8 cellular contexts compared by ENCODE assay signal in genomic region chr9:91089405-91090131, GRCh38.
A peak's percentile ranks its signal among the peaks of the same experiment; 100 is the strongest.
DNase-seq lines count a peak whose midpoint lies in the region; ATAC-seq and TF ChIP-seq lines count a peak whose summit lies in the region.

No MANE protein-coding gene starts in this region.

- H3K4me1 ChIP-seq in esophagus squamous epithelium, result no peaks in the 10 kb centered on the region

- no peaks in the 10 kb centered on the region for H3K27me3 ChIP-seq in esophagus squamous epithelium

- ATAC-seq in HG03571 (IDR thresholded peaks at IDR 0.05; ENCODE audit: unreplicated experiment), result no peak
- ATAC-seq in HG03139 (IDR thresholded peaks at IDR 0.05; ENCODE audit: unreplicated experiment), result no peak

- H3K36me3 ChIP-seq in esophagus squamous epithelium, result no peaks in the 10 kb centered on the region

- DNase-seq in A172 (ENCODE audit: low spot score) (peak; percentile 53), GM12864 (ENCODE audit: low read depth) (no peak), RKO (ENCODE audit: low spot score) (peak; percentile 25), esophagus squamous epithelium (lab: John Stamatoyannopoulos, UW) (no peak), pons (ENCODE audit: low spot score) (peak; percentile 33), NCI-H82 treated with DMSO at 0.1 percent for 48 hours (lab: John Stamatoyannopoulos, UW; ENCODE audit: unreplicated experiment) (no peak)

- H3K27ac ChIP-seq in esophagus squamous epithelium, result no peak overlapping the region

- intact Hi-C loops in esophagus squamous epithelium (cut with DNase I), result no loop called here

- peak; percentile 36 for TF ChIP-seq CTCF in GM12864 (IDR thresholded peaks at IDR 0.05; ENCODE audit: low read depth, low read length, missing control alignments)
- TF ChIP-seq CTCF in esophagus squamous epithelium (IDR thresholded peaks at IDR 0.05), result peak in 5 of 6 experiments; percentile 20 to 49 (median 25)

- 32 to 40% methylated on average over 4 to 6 of the region's 6 CpGs for WGBS in esophagus squamous epithelium, 2 donors

- no peak overlapping the region for H3K4me3 ChIP-seq in GM12864 (ENCODE audit: low read depth, low read length)
- H3K4me3 ChIP-seq in esophagus squamous epithelium, result no peak overlapping the region

- H3K9me3 ChIP-seq in esophagus squamous epithelium, result peaks cover 0 to 5% (median 0%) of the 10 kb centered on the region in 3 donors

- no peak for TF ChIP-seq POLR2A in esophagus squamous epithelium (IDR thresholded peaks at IDR 0.05)

Comparison
In these comparisons a context has a peak if more than half of its experiments do, and no peak if none do; other contexts are left out.
1. DNase-seq: peak in A172 (single experiment), RKO (single experiment) and pons (single experiment); none in GM12864 (single experiment), esophagus squamous epithelium (single experiment) and NCI-H82 treated with DMSO at 0.1 percent for 48 hours (single experiment).